Comparison of ENCODE assay signal across 1 cellular context in the genomic region with DNA sequence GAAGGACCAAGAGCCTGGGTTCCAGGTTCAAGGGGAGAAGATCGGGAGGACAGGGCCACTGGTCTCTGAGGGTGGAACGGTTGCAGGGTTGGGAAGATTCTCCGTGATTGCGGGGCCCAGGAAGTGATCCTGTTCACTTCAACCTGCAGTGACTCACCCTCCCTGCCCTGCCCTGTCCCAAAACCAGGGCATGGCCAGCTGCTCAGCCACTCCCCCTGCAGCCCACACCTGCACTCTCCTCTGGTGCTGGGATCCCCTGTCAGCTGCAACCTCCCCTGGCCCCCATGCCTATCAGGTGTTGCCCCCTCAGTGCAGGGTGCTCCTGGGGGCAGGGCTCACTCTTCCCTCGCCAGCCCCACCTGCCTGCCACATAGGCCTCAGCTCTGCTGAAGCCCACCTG.
A peak's percentile ranks its signal among the peaks of the same experiment; 100 is the strongest.
TF ChIP-seq lines count a peak whose summit lies in the region.

No MANE protein-coding gene starts in this region.

TF ChIP-seq in HepG2, 621 proteins besides CTCF, POLR2A, EP300 and RAD21:
- TF ChIP-seq ZNF672 (CRISPR knock-in tag; IDR thresholded peaks at IDR 0.05) (no peak), MTA1 (CRISPR knock-in tag; IDR thresholded peaks at IDR 0.05; ENCODE audit: borderline replicate concordance) (0 out of 2 replicates have a peak, but pooled peaks have one; percentile 18)
TF ChIP-seq in HepG2: peak in this region for 1.
